In the genomic region with DNA sequence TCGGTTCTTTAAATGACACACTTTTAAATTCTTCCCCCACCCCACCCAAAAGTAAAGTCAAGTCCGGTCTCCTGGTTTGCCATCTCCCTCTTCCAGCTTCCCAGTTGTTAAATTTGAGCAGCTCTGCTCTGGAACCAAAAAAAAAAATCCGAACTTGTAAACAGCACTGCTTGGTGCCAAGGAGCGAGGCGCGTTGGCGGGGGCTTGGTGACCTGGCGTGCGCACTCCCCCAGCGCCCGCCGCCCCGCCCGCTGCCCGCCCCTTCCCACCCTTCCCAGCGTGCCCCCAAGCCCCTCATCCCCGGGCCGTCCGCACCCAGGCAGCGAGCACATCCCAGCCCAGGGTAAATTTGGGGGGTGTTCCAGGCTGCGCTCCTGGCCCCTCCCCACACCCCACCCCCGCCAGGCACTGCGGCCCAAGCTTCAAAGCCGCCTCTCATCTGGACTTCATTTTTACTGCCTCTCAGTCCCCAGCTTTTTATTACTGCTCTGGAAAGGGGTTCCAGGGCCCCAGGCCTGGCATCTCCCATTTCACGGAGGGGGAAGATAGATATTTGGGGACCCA, we compare ENCODE assay signal across 9 cellular contexts. TPM values are rescaled to one million over a fixed set of nuclear protein-coding genes. Genes with fewer than 3 reads are reported as not detected.
A peak's percentile ranks its signal among the peaks of the same experiment; 100 is the strongest.
DNase-seq lines count a peak whose midpoint lies in the region; ATAC-seq, FAIRE-seq and TF ChIP-seq lines count a peak whose summit lies in the region.
"Had no signal": no experiment of that assay in that cellular context is flagged by ENCODE, and none has a peak within 500 bp of the region (broad histone marks: within the 10 kb centered on the region; RNA-seq: fewer than 3 reads in every experiment).

No MANE protein-coding gene starts in this region.

- whole genome bisulfite sequencing in K562 (ENCODE audit: insufficient coverage, low coverage, missing lambda C conversion rate) = 53% methylated on average over 13 of the region's 25 CpGs
- 34% methylated on average over 21 of the region's 25 CpGs for WGBS in suprapubic skin

- TF ChIP-seq CTCF in K562 (IDR thresholded peaks at IDR 0.05 in 2 of 3, conservative IDR thresholded peaks at IDR 0.05 in 1 of 3; ENCODE audit: insufficient read depth in 2 of 3, low read depth in 1 of 3, low read length in 3 of 3) = no peak
- TF ChIP-seq CTCF in kidney (IDR thresholded peaks at IDR 0.05; ENCODE audit: borderline replicate concordance, extremely low read depth, insufficient read depth) = no peak
- TF ChIP-seq CTCF in suprapubic skin (IDR thresholded peaks at IDR 0.05) = no peak

- peak overlapping the region; percentile 95 for H3K4me2 ChIP-seq in K562 (ENCODE audit: insufficient read depth, low read length)

- peak overlapping the region; percentile 87 for H2AFZ ChIP-seq in K562 (ENCODE audit: low read depth, low read length)

- POLR2A ChIA-PET in K562 (lab: Yijun Ruan, JAX) = interaction anchor here (0.6 to 1.6 kb wide), 6 partner anchors 11 to 275 kb away, joined by 3 to 6 read pairs (median 4); a partner anchor contains a TSS

- H3K4me1 ChIP-seq in K562 (replicated peaks in 1 of 2; ENCODE audit: control insufficient read depth in 2 of 2, insufficient read depth in 2 of 2, low read length in 2 of 2) = peaks cover 37 to 71% of the 10 kb centered on the region in 2 experiments
- H3K4me1 ChIP-seq in kidney (ENCODE audit: control insufficient read depth in 1 of 2, insufficient read depth in 1 of 2, low read depth in 1 of 2, low read length in 2 of 2) = peaks cover 0 to 42% of the 10 kb centered on the region in 2 donors
- H3K4me1 ChIP-seq in suprapubic skin = peaks cover 89% of the 10 kb centered on the region

- CTCF ChIA-PET in K562 (lab: Yijun Ruan, JAX; ENCODE audit: low intra/inter-chr PET ratio) = interaction anchor here (0.7 kb wide), 1 partner anchor 32 kb away, joined by 3 read pairs; no protein-coding TSS in a partner anchor

- H3K9me3 ChIP-seq in K562 (replicated peaks; ENCODE audit: control insufficient read depth, insufficient read depth, low read depth, low read length) (no peaks in the 10 kb centered on the region), kidney (ENCODE audit: control insufficient read depth in 1 of 2, low read length in 2 of 2) (no peaks in the 10 kb centered on the region), suprapubic skin (no peaks in the 10 kb centered on the region)

- peak; percentile 34 for DNase-seq in activated CD4-positive, alpha-beta T cell treated with anti-CD3 and anti-CD28 coated beads for 48 hours
- no peak for DNase-seq in activated CD4-positive, alpha-beta T cell treated with anti-CD3 and anti-CD28 coated beads for 4 hours
- DNase-seq in K562 (ENCODE audit: extremely low read depth in 1 of 4, low spot score in 3 of 4) (peak in 1 of 4 experiments; percentile 42), kidney (peak; percentile 77), suprapubic skin (ENCODE audit: low spot score in 2 of 2) (no peak), iPS-NIHi7 (ENCODE audit: extremely low spot score) (no peak), NCI-H2029 treated with DMSO at 0.1 percent for 48 hours (lab: John Stamatoyannopoulos, UW) (no peak)
- DNase-seq: SHP77 had no signal

- H3K79me2 ChIP-seq in K562 (ENCODE audit: control insufficient read depth, insufficient read depth, low read length) = peaks cover 24% of the 10 kb centered on the region

- no peak for FAIRE-seq in K562 (lab: Jason Lieb, UNC)
- no peak for FAIRE-seq in kidney (lab: Jason Lieb, UNC)

- H3K27me3 ChIP-seq in K562 (ENCODE audit: control insufficient read depth in 2 of 2, insufficient read depth in 2 of 2, low read length in 2 of 2) = no peaks in the 10 kb centered on the region
- H3K27me3 ChIP-seq in suprapubic skin = no peaks in the 10 kb centered on the region

- H3K9ac ChIP-seq in K562 (ENCODE audit: insufficient read depth in 1 of 2, low read depth in 2 of 2, low read length in 2 of 2) = peak overlapping the region; percentile 61 to 93; a peak in 2 of 4 replicates
- peak overlapping the region in 1 of 2 donors; percentile 19 for H3K9ac ChIP-seq in kidney (ENCODE audit: low read length in 2 of 2)

- no peak for TF ChIP-seq POLR2A in K562 (conservative IDR thresholded peaks at IDR 0.05)
- TF ChIP-seq POLR2A in suprapubic skin (IDR thresholded peaks at IDR 0.05) = no peak

- H3K9me1 ChIP-seq in K562 (ENCODE audit: control insufficient read depth, insufficient read depth, low read length) = no peaks in the 10 kb centered on the region

- BruUV-seq in K562 (replicated peaks; lab: Mats Ljungman, UMichigan) = no TSS peak

- in situ Hi-C loops in K562 (cut with MboI) = no loop called here

- no peak for TF ChIP-seq RAD21 in K562 (CRISPR knock-in tag; conservative IDR thresholded peaks at IDR 0.05 in 1 of 2, IDR thresholded peaks at IDR 0.05 in 1 of 2)

- intact Hi-C loops in K562 (cut with micrococcal nuclease) (no loop called here), kidney (cut with DNase I) (loop anchor here (10.0 kb wide), 1 partner anchor 66 kb away; no protein-coding TSS in a partner anchor)

- H3K36me3 ChIP-seq in K562 (ENCODE audit: control insufficient read depth, insufficient read depth, low read length) (peaks cover 18% of the 10 kb centered on the region; the same call in 2 of the 3 replicates), kidney (ENCODE audit: control insufficient read depth in 1 of 2, insufficient read depth in 2 of 2, low read length in 2 of 2) (peaks cover 5 to 10% of the 10 kb centered on the region in 2 donors), suprapubic skin (peaks cover 24% of the 10 kb centered on the region)

- H4K20me1 ChIP-seq in K562 (replicated peaks; ENCODE audit: control insufficient read depth, insufficient read depth, low read length) = no peaks in the 10 kb centered on the region

- TF ChIP-seq EP300 in K562 (IDR thresholded peaks at IDR 0.05; ENCODE audit: low read length) (no peak), suprapubic skin (IDR thresholded peaks at IDR 0.05) (no peak)

- H3K4me3 ChIP-seq in K562 = peak overlapping the region; percentile 64
- peak overlapping the region; percentile 76 to 77 for H3K4me3 ChIP-seq in kidney (ENCODE audit: low read length in 2 of 2)
- H3K4me3 ChIP-seq in suprapubic skin = peak overlapping the region; percentile 61

- H3K27ac ChIP-seq in K562 (ENCODE audit: extremely low read depth, low read depth, low read length) (peak overlapping the region; percentile 57; the same call in 1 of the 3 replicates), kidney (ENCODE audit: low read depth in 2 of 2, low read length in 2 of 2) (peak overlapping the region in 1 of 2 donors; percentile 43), suprapubic skin (peak overlapping the region; percentile 99)

- ATAC-seq in K562 (no peak), HG03159 (IDR thresholded peaks at IDR 0.05; ENCODE audit: unreplicated experiment) (no peak)

RNA-seq across cellular contexts. Expression of a gene that starts 11.6 kb away (rescaled TPM):
- total RNA-seq in K562 (2011; cell fraction: chromatin; rRNA removed; ENCODE audit: low replicate concordance) = 1.7 and 4.1 TPM in 2 replicates
- 3.6 and 8.2 TPM in 2 replicates for total RNA-seq in K562 (2011; cell fraction: nucleolus; rRNA removed)
- total RNA-seq in K562 (2011; cell fraction: nucleoplasm; rRNA removed) = 2.3 and 2.7 TPM in 2 replicates
- total RNA-seq in K562 (2014; rRNA removed) (1.3 and 1.9 TPM in 2 replicates), K562 (2014; rRNA removed; fragmentation: Illumina TruSeq; extraction: Trizol) (0.41 and 0.55 TPM in 2 replicates), K562 (2015; rRNA removed; fragmentation: Illumina TruSeq; extraction: Trizol) (0.54 and 0.64 TPM in 2 replicates), K562 (2021) (2.0 and 3.5 TPM in 2 replicates), kidney (14.5 TPM), suprapubic skin (10 to 100 TPM in 1 of 4 donors, 1 to 10 TPM in 3; 2.9 to 29.1 (median 6.8) TPM)
- polyA plus RNA-seq in K562 (2011; rRNA removed) (0.98 and 1.5 TPM in 2 replicates), K562 (2014; fragmentation: Illumina TruSeq; extraction: Trizol) (0.57 and 0.67 TPM in 2 replicates), K562 (2014; fragmentation: Nextera tagmentation; extraction: Ambion mirVana) (under 1 TPM; 0.06 to 0.10 TPM), K562 (2014; rRNA removed) (1.2 and 1.9 TPM in 2 replicates), kidney (ENCODE audit: insufficient read depth, low read depth, low replicate concordance) (11.0 TPM)
- 1.2 and 2.2 TPM in 2 replicates for polyA plus RNA-seq in K562 (2011; cell fraction: cytosol; rRNA removed)
- 3.1 and 4.5 TPM in 2 replicates for polyA plus RNA-seq in K562 (2011; cell fraction: nucleus; rRNA removed)
- 0.82 and 1.4 TPM in 2 replicates for polyA plus RNA-seq in K562 (2012)
- polyA minus RNA-seq in K562 (2011; rRNA and poly(A)+ RNA removed) = 1.2 and 1.3 TPM in 2 replicates
- 0.95 and 2.7 TPM in 2 replicates for polyA minus RNA-seq in K562 (2011; cell fraction: cytosol; rRNA and poly(A)+ RNA removed)
- 0.89 and 1.2 TPM in 2 replicates for polyA minus RNA-seq in K562 (2011; cell fraction: nucleus; rRNA and poly(A)+ RNA removed)

RNA-seq across cellular contexts. Expression of a gene that starts 13.4 kb away (rescaled TPM):
- 6.1 and 17.7 TPM in 2 replicates for total RNA-seq in K562 (2011; cell fraction: chromatin; rRNA removed; ENCODE audit: low replicate concordance)
- 8.7 and 10.3 TPM in 2 replicates for total RNA-seq in K562 (2011; cell fraction: nucleolus; rRNA removed)
- 5.0 and 7.3 TPM in 2 replicates for total RNA-seq in K562 (2011; cell fraction: nucleoplasm; rRNA removed)
- total RNA-seq in K562 (2014; rRNA removed) (1.9 and 3.3 TPM in 2 replicates), K562 (2014; rRNA removed; fragmentation: Illumina TruSeq; extraction: Trizol) (1.8 and 3.1 TPM in 2 replicates), K562 (2015; rRNA removed; fragmentation: Illumina TruSeq; extraction: Trizol) (3.8 and 4.7 TPM in 2 replicates), K562 (2021) (7.6 and 9.4 TPM in 2 replicates), kidney (34.1 TPM), suprapubic skin (100 to 1,000 TPM; 140 to 198 (median 172) TPM)
- polyA plus RNA-seq in K562 (2011; rRNA removed) (4.1 and 4.7 TPM in 2 replicates), K562 (2014; fragmentation: Illumina TruSeq; extraction: Trizol) (6.0 and 7.8 TPM in 2 replicates), K562 (2014; fragmentation: Nextera tagmentation; extraction: Ambion mirVana) (under 1 TPM; 0.18 to 0.36 TPM), K562 (2014; rRNA removed) (4.9 and 6.5 TPM in 2 replicates), kidney (ENCODE audit: insufficient read depth, low read depth, low replicate concordance) (13.2 TPM)
- polyA plus RNA-seq in K562 (2011; cell fraction: cytosol; rRNA removed) = 4.7 and 7.6 TPM in 2 replicates
- polyA plus RNA-seq in K562 (2011; cell fraction: nucleus; rRNA removed) = 10.9 and 15.3 TPM in 2 replicates
- polyA plus RNA-seq in K562 (2012) = 3.6 and 5.4 TPM in 2 replicates
- polyA minus RNA-seq in K562 (2011; rRNA and poly(A)+ RNA removed) = 4.7 and 5.7 TPM in 2 replicates
- polyA minus RNA-seq in K562 (2011; cell fraction: cytosol; rRNA and poly(A)+ RNA removed) = 5.7 and 9.6 TPM in 2 replicates
- polyA minus RNA-seq in K562 (2011; cell fraction: nucleus; rRNA and poly(A)+ RNA removed) = 3.6 and 7.6 TPM in 2 replicates

RNA-seq across cellular contexts. Expression of a gene that starts 37.9 kb away (rescaled TPM):
- 97.5 and 106 TPM in 2 replicates for total RNA-seq in K562 (2011; cell fraction: chromatin; rRNA removed; ENCODE audit: low replicate concordance)
- 53.5 and 54.7 TPM in 2 replicates for total RNA-seq in K562 (2011; cell fraction: nucleolus; rRNA removed)
- total RNA-seq in K562 (2011; cell fraction: nucleoplasm; rRNA removed) = 60.6 and 65.8 TPM in 2 replicates
- total RNA-seq in K562 (2014; rRNA removed) (8.1 and 8.5 TPM in 2 replicates), K562 (2014; rRNA removed; fragmentation: Illumina TruSeq; extraction: Trizol) (5.7 and 8.1 TPM in 2 replicates), K562 (2015; rRNA removed; fragmentation: Illumina TruSeq; extraction: Trizol) (6.7 and 7.0 TPM in 2 replicates), K562 (2021) (10.3 and 10.9 TPM in 2 replicates), kidney (39.1 TPM), suprapubic skin (100 to 1,000 TPM in 1 of 4 donors, 10 to 100 TPM in 3; 35.6 to 175 (median 56.7) TPM)
- polyA plus RNA-seq in K562 (2011; rRNA removed) (19.6 and 26.6 TPM in 2 replicates), K562 (2014; fragmentation: Illumina TruSeq; extraction: Trizol) (11.1 and 16.8 TPM in 2 replicates), K562 (2014; fragmentation: Nextera tagmentation; extraction: Ambion mirVana) (1 to 10 TPM; 1.8 to 2.4 TPM), K562 (2014; rRNA removed) (17.1 TPM in 2 replicates), kidney (ENCODE audit: insufficient read depth, low read depth, low replicate concordance) (24.0 TPM)
- 5.5 and 11.5 TPM in 2 replicates for polyA plus RNA-seq in K562 (2011; cell fraction: cytosol; rRNA removed)
- polyA plus RNA-seq in K562 (2011; cell fraction: nucleus; rRNA removed) = 109 and 129 TPM in 2 replicates
- 7.6 and 29.6 TPM in 2 replicates for polyA plus RNA-seq in K562 (2012)
- polyA minus RNA-seq in K562 (2011; rRNA and poly(A)+ RNA removed) = 6.1 and 7.9 TPM in 2 replicates
- 6.1 TPM in 1 of 2 replicates, not detected in the other for polyA minus RNA-seq in K562 (2011; cell fraction: cytosol; rRNA and poly(A)+ RNA removed)
- polyA minus RNA-seq in K562 (2011; cell fraction: nucleus; rRNA and poly(A)+ RNA removed) = 14.8 and 19.5 TPM in 2 replicates

RNA-seq across cellular contexts. Expression of a gene that starts 38.1 kb away (rescaled TPM):
- total RNA-seq in K562 (2011; cell fraction: chromatin; rRNA removed; ENCODE audit: low replicate concordance) = 77.6 and 121 TPM in 2 replicates
- total RNA-seq in K562 (2011; cell fraction: nucleolus; rRNA removed) = 62.2 and 65.9 TPM in 2 replicates
- 76.6 and 88.8 TPM in 2 replicates for total RNA-seq in K562 (2011; cell fraction: nucleoplasm; rRNA removed)
- total RNA-seq in K562 (2014; rRNA removed) (15.1 and 16.1 TPM in 2 replicates), K562 (2014; rRNA removed; fragmentation: Illumina TruSeq; extraction: Trizol) (18.6 and 19.9 TPM in 2 replicates), K562 (2015; rRNA removed; fragmentation: Illumina TruSeq; extraction: Trizol) (13.3 and 13.6 TPM in 2 replicates), K562 (2021) (39.6 and 46.4 TPM in 2 replicates), kidney (58.3 TPM), suprapubic skin (10 to 100 TPM in 3 of 4 donors, 1 to 10 TPM in 1; 5.9 to 38.9 (median 15.2) TPM)
- polyA plus RNA-seq in K562 (2011; rRNA removed) (33.1 and 34.9 TPM in 2 replicates), K562 (2014; fragmentation: Illumina TruSeq; extraction: Trizol) (19.2 and 21.0 TPM in 2 replicates), K562 (2014; fragmentation: Nextera tagmentation; extraction: Ambion mirVana) (1 to 10 TPM in 1 of 2 experiments, under 1 TPM in 1; 0.57 to 1.4 TPM), K562 (2014; rRNA removed) (20.6 and 22.1 TPM in 2 replicates), kidney (ENCODE audit: insufficient read depth, low read depth, low replicate concordance) (11.1 TPM)
- 9.6 and 17.0 TPM in 2 replicates for polyA plus RNA-seq in K562 (2011; cell fraction: cytosol; rRNA removed)
- 89.9 and 103 TPM in 2 replicates for polyA plus RNA-seq in K562 (2011; cell fraction: nucleus; rRNA removed)
- 12.8 and 21.6 TPM in 2 replicates for polyA plus RNA-seq in K562 (2012)
- polyA minus RNA-seq in K562 (2011; rRNA and poly(A)+ RNA removed) = 32.3 and 37.3 TPM in 2 replicates
- 8.2 and 9.2 TPM in 2 replicates for polyA minus RNA-seq in K562 (2011; cell fraction: cytosol; rRNA and poly(A)+ RNA removed)
- polyA minus RNA-seq in K562 (2011; cell fraction: nucleus; rRNA and poly(A)+ RNA removed) = 45.2 and 63.6 TPM in 2 replicates

RNA-seq across cellular contexts. Expression of a gene that starts 49.5 kb away (rescaled TPM):
- 92.5 and 189 TPM in 2 replicates for total RNA-seq in K562 (2011; cell fraction: chromatin; rRNA removed; ENCODE audit: low replicate concordance)
- 92.7 and 104 TPM in 2 replicates for total RNA-seq in K562 (2011; cell fraction: nucleolus; rRNA removed)
- 92.8 and 98.3 TPM in 2 replicates for total RNA-seq in K562 (2011; cell fraction: nucleoplasm; rRNA removed)
- total RNA-seq in K562 (2014; rRNA removed) = 18.7 and 22.9 TPM in 2 replicates
- total RNA-seq in K562 (2014; rRNA removed; fragmentation: Illumina TruSeq; extraction: Trizol) = 8.8 and 10.3 TPM in 2 replicates
- 18.8 and 19.0 TPM in 2 replicates for total RNA-seq in K562 (2015; rRNA removed; fragmentation: Illumina TruSeq; extraction: Trizol)
- total RNA-seq in K562 (2021) = 47.9 and 55.0 TPM in 2 replicates
- 17.3 and 26.6 TPM in 2 replicates for polyA plus RNA-seq in K562 (2011; rRNA removed)
- polyA plus RNA-seq in K562 (2011; cell fraction: cytosol; rRNA removed) = 15.8 and 25.6 TPM in 2 replicates
- 88.4 and 110 TPM in 2 replicates for polyA plus RNA-seq in K562 (2011; cell fraction: nucleus; rRNA removed)
- 20.9 and 21.3 TPM in 2 replicates for polyA plus RNA-seq in K562 (2012)
- 29.0 and 29.5 TPM in 2 replicates for polyA plus RNA-seq in K562 (2014; fragmentation: Illumina TruSeq; extraction: Trizol)
- polyA plus RNA-seq in K562 (2014; fragmentation: Nextera tagmentation; extraction: Ambion mirVana) = 1 to 10 TPM; 1.2 to 1.6 TPM
- 19.4 and 23.9 TPM in 2 replicates for polyA plus RNA-seq in K562 (2014; rRNA removed)
- 26.7 and 29.4 TPM in 2 replicates for polyA minus RNA-seq in K562 (2011; rRNA and poly(A)+ RNA removed)
- 16.5 and 18.8 TPM in 2 replicates for polyA minus RNA-seq in K562 (2011; cell fraction: cytosol; rRNA and poly(A)+ RNA removed)
- polyA minus RNA-seq in K562 (2011; cell fraction: nucleus; rRNA and poly(A)+ RNA removed) = 32.0 and 40.3 TPM in 2 replicates
- total RNA-seq in kidney = 1.5 TPM
- 2.9 TPM for polyA plus RNA-seq in kidney (ENCODE audit: insufficient read depth, low read depth, low replicate concordance)
- 10 to 100 TPM in 1 of 4 donors, 1 to 10 TPM in 3; 5.7 to 10.6 (median 6.1) TPM for total RNA-seq in suprapubic skin

Comparison
In these comparisons a context has a peak if more than half of its experiments do, and no peak if none do; other contexts are left out.
1. DNase-seq: peak in activated CD4-positive, alpha-beta T cell treated with anti-CD3 and anti-CD28 coated beads for 48 hours (single experiment) and kidney (single experiment); none in activated CD4-positive, alpha-beta T cell treated with anti-CD3 and anti-CD28 coated beads for 4 hours (0 of 2), suprapubic skin (0 of 2), iPS-NIHi7 (single experiment) and NCI-H2029 treated with DMSO at 0.1 percent for 48 hours (single experiment).
2. Peak in every context shown above with its lines, with median percentiles within 50 percentile points of each other: H3K4me3 ChIP-seq.